8 cellular contexts compared by ENCODE assay signal in the genomic region with DNA sequence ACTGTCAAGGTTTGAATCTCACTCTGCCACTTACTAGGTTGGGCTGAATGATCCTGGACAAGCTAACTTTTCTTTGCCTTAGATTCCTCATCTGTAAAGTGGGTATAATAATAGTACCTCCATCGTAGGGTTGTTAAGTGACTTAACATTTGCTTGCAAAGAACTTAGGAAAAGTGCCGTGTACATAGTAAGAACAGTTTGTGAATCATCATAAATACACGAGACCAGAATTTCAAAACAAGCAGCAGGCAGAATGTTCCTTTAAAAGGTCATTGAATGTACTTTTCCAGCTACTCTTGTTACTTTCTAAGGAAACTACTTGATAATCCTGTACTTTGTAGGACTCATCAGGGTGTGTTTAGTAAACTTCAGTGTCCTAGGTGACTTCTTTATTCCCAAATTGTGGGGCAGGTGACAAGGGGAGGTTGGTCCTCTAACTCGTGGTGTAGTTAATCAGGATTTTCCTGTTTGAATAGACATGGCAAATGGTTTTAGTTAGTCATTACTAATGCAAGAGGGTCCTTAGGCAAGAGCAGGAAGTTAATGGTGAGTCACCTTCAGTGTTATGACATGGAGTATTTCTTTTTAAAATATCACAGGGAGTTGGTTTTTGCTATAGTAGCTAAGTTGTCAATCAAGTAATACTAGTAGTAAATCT.
A peak's percentile ranks its signal among the peaks of the same experiment; 100 is the strongest.
DNase-seq lines count a peak whose midpoint lies in the region; ATAC-seq and TF ChIP-seq lines count a peak whose summit lies in the region.

No MANE protein-coding gene starts in this region.

- H3K4me1 ChIP-seq in HCT116 (ENCODE audit: control insufficient read depth in 1 of 2, insufficient read depth in 2 of 2, low read length in 2 of 2): peaks cover 15 to 41% of the 10 kb centered on the region in 2 experiments

- TF ChIP-seq RAD21 in HCT116 (IDR thresholded peaks at IDR 0.05; ENCODE audit: low read depth): peak; percentile 34

- intact Hi-C loops in HCT116 (cut with micrococcal nuclease) (no loop called here), left ventricle myocardium superior (cut with micrococcal nuclease) (no loop called here)

- DNase-seq in HCT116 (ENCODE audit: low read depth, low spot score): peak; percentile 87
- DNase-seq in SKM-1 treated with dmso at 0.1 percent for 144 hours (lab: John Stamatoyannopoulos, UW; ENCODE audit: unreplicated experiment): peak; percentile 78
- no peak for DNase-seq in left ventricle myocardium superior
- no peak for DNase-seq in stimulated activated effector memory CD8-positive, alpha-beta T cell treated with anti-CD3 and anti-CD28 coated beads, Interleukin-12 subunit alpha, Interleukin-12 subunit beta, amount 100 ng/mL, for 72 hours (ENCODE audit: low spot score in 2 of 2)
- no peak for DNase-seq in activated CD8-positive, alpha-beta memory T cell treated with anti-CD3 and anti-CD28 coated beads, Interleukin-2, amount 50 U/mL, for 4 hours
- no peak for DNase-seq in cerebellar nuclear complex (lab: John Stamatoyannopoulos, UW)
- no peak for DNase-seq in anterior cingulate cortex (lab: John Stamatoyannopoulos, UW)

- no peaks in the 10 kb centered on the region for H3K9me2 ChIP-seq in HCT116 (ENCODE audit: insufficient read depth)

- peak overlapping the region; percentile 52 for H3K27ac ChIP-seq in HCT116 (ENCODE audit: low read depth, low read length)

- no peak overlapping the region for H2AFZ ChIP-seq in HCT116 (ENCODE audit: low read depth, low read length, poor library complexity, severe bottlenecking)

- no peak for TF ChIP-seq CTCF in HCT116 (IDR thresholded peaks at IDR 0.05 in 2 of 3, conservative IDR thresholded peaks at IDR 0.05 in 1 of 3; ENCODE audit: borderline replicate concordance in 1 of 3, insufficient read depth in 1 of 3, low read depth in 2 of 3, low read length in 2 of 3)

- no peaks in the 10 kb centered on the region for H3K36me3 Mint-ChIP-seq in stimulated activated effector memory CD8-positive, alpha-beta T cell treated with anti-CD3 and anti-CD28 coated beads, Interleukin-12 subunit alpha, Interleukin-12 subunit beta, amount 100 ng/mL, for 72 hours

- no peak overlapping the region for H3K27ac Mint-ChIP-seq in stimulated activated effector memory CD8-positive, alpha-beta T cell treated with anti-CD3 and anti-CD28 coated beads, Interleukin-12 subunit alpha, Interleukin-12 subunit beta, amount 100 ng/mL, for 72 hours

- CTCF ChIA-PET in HCT116 (lab: Charles Lee): no interaction called here

- no peaks in the 10 kb centered on the region for H3K27me3 ChIP-seq in HCT116 (ENCODE audit: insufficient read depth, low read length)

- peak; percentile 80 for ATAC-seq in HCT116
- peak; percentile 35 for ATAC-seq in left ventricle myocardium superior
- peak; percentile 62 for ATAC-seq in stimulated activated effector memory CD8-positive, alpha-beta T cell treated with anti-CD3 and anti-CD28 coated beads, Interleukin-12 subunit alpha, Interleukin-12 subunit beta, amount 100 ng/mL, for 72 hours
- no peak for ATAC-seq in GM21390 (IDR thresholded peaks at IDR 0.05; ENCODE audit: unreplicated experiment)

- H3K36me3 ChIP-seq in HCT116 (ENCODE audit: control insufficient read depth in 1 of 2, insufficient read depth in 2 of 2, low read length in 2 of 2): peaks cover 3 to 16% of the 10 kb centered on the region in 2 experiments; a peak in 3 of 4 replicates

- TF ChIP-seq POLR2A in HCT116 (IDR thresholded peaks at IDR 0.05; ENCODE audit: borderline replicate concordance, extremely low read depth, insufficient read depth, insufficient read length): no peak

- no peaks in the 10 kb centered on the region for H3K9me3 ChIP-seq in HCT116 (ENCODE audit: control insufficient read depth in 1 of 2, insufficient read depth in 1 of 2, low read depth in 1 of 2, low read length in 2 of 2)

- H4K20me1 ChIP-seq in HCT116 (ENCODE audit: insufficient read depth): no peaks in the 10 kb centered on the region

- RAD21 ChIA-PET in HCT116 (lab: Charles Lee; ENCODE audit: low non-redundant PET in 1 of 2, low total read pairs in 2 of 2, uncharacterized antibody in 2 of 2, unreplicated experiment in 2 of 2): no interaction called here

- H3K9ac ChIP-seq in HCT116 (ENCODE audit: low read length): peak overlapping the region; percentile 26

- peak overlapping the region; percentile 68 for H3K4me2 ChIP-seq in HCT116 (ENCODE audit: low read length)

- H3K4me1 Mint-ChIP-seq in stimulated activated effector memory CD8-positive, alpha-beta T cell treated with anti-CD3 and anti-CD28 coated beads, Interleukin-12 subunit alpha, Interleukin-12 subunit beta, amount 100 ng/mL, for 72 hours: no peaks in the 10 kb centered on the region

- peaks cover 68% of the 10 kb centered on the region for H3K79me2 ChIP-seq in HCT116 (ENCODE audit: insufficient read depth, low read length)

- no peak overlapping the region for H3K4me3 Mint-ChIP-seq in stimulated activated effector memory CD8-positive, alpha-beta T cell treated with anti-CD3 and anti-CD28 coated beads, Interleukin-12 subunit alpha, Interleukin-12 subunit beta, amount 100 ng/mL, for 72 hours

- POLR2A ChIA-PET in HCT116 (lab: Charles Lee): no interaction called here

- H3K9me3 Mint-ChIP-seq in stimulated activated effector memory CD8-positive, alpha-beta T cell treated with anti-CD3 and anti-CD28 coated beads, Interleukin-12 subunit alpha, Interleukin-12 subunit beta, amount 100 ng/mL, for 72 hours: peaks cover 3% of the 10 kb centered on the region

- H3K4me3 ChIP-seq in HCT116 (replicated peaks in 1 of 2; ENCODE audit: low read depth in 1 of 2, low read length in 2 of 2): peak overlapping the region in 1 of 2 experiments; percentile 25; a peak in 2 of 4 replicates

- BruUV-seq in HCT116 (replicated peaks; lab: Mats Ljungman, UMichigan): no TSS peak

TF ChIP-seq in HCT116, 20 proteins besides CTCF, POLR2A, EP300 and RAD21 (continues in another document):
- TF ChIP-seq SRF (IDR thresholded peaks at IDR 0.05; ENCODE audit: low read depth): peak; percentile 66; the same call in 1 of the 2 replicates
- no peak for TF ChIP-seq ZNF274 (IDR thresholded peaks at IDR 0.05; ENCODE audit: low read depth, low read length)
- no peak for TF ChIP-seq TCF7L2 (IDR thresholded peaks at IDR 0.05; ENCODE audit: borderline replicate concordance, extremely low read depth, insufficient read depth, insufficient read length)
- TF ChIP-seq YY1 (IDR thresholded peaks at IDR 0.05; ENCODE audit: extremely low read depth, insufficient replicate concordance, low read depth, low read length): no peak
- TF ChIP-seq CEBPB (IDR thresholded peaks at IDR 0.05; ENCODE audit: low read depth): peak; percentile 99
- TF ChIP-seq, protein P1, sequence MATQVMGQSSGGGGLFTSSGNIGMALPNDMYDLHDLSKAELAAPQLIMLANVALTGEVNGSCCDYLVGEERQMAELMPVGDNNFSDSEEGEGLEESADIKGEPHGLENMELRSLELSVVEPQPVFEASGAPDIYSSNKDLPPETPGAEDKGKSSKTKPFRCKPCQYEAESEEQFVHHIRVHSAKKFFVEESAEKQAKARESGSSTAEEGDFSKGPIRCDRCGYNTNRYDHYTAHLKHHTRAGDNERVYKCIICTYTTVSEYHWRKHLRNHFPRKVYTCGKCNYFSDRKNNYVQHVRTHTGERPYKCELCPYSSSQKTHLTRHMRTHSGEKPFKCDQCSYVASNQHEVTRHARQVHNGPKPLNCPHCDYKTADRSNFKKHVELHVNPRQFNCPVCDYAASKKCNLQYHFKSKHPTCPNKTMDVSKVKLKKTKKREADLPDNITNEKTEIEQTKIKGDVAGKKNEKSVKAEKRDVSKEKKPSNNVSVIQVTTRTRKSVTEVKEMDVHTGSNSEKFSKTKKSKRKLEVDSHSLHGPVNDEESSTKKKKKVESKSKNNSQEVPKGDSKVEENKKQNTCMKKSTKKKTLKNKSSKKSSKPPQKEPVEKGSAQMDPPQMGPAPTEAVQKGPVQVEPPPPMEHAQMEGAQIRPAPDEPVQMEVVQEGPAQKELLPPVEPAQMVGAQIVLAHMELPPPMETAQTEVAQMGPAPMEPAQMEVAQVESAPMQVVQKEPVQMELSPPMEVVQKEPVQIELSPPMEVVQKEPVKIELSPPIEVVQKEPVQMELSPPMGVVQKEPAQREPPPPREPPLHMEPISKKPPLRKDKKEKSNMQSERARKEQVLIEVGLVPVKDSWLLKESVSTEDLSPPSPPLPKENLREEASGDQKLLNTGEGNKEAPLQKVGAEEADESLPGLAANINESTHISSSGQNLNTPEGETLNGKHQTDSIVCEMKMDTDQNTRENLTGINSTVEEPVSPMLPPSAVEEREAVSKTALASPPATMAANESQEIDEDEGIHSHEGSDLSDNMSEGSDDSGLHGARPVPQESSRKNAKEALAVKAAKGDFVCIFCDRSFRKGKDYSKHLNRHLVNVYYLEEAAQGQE (IDR thresholded peaks at IDR 0.05; ENCODE audit: low read depth): no peak
- peak; percentile 66 for TF ChIP-seq ATF3 (IDR thresholded peaks at IDR 0.05)
- TF ChIP-seq CBX3 (IDR thresholded peaks at IDR 0.05; ENCODE audit: low read depth): peak; percentile 98
- peak; percentile 98 for TF ChIP-seq JUND (IDR thresholded peaks at IDR 0.05)
- TF ChIP-seq FOSL1 (IDR thresholded peaks at IDR 0.05; ENCODE audit: low read depth): peak; percentile 96
- no peak; the same call in 1 of the 2 replicates for TF ChIP-seq ELF1 (IDR thresholded peaks at IDR 0.05; ENCODE audit: borderline replicate concordance, low read depth)
- TF ChIP-seq SP1 (IDR thresholded peaks at IDR 0.05; ENCODE audit: low read depth): peak; percentile 96
- no peak for TF ChIP-seq EZH2 (IDR thresholded peaks at IDR 0.05)
- no peak for TF ChIP-seq EZH2phosphoT487 (IDR thresholded peaks at IDR 0.05; ENCODE audit: borderline replicate concordance)
- TF ChIP-seq EGR1 (IDR thresholded peaks at IDR 0.05; ENCODE audit: low read depth): peak; percentile 37; the same call in 1 of the 2 replicates
- TF ChIP-seq, protein P2, sequence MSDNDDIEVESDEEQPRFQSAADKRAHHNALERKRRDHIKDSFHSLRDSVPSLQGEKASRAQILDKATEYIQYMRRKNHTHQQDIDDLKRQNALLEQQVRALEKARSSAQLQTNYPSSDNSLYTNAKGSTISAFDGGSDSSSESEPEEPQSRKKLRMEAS (IDR thresholded peaks at IDR 0.05): peak; percentile 85
- peak; percentile 42; the same call in 1 of the 2 replicates for TF ChIP-seq POLR2AphosphoS5 (IDR thresholded peaks at IDR 0.05; ENCODE audit: low read depth, low read length)
- TF ChIP-seq ZFX (IDR thresholded peaks at IDR 0.05): no peak
- TF ChIP-seq SIN3A (IDR thresholded peaks at IDR 0.05; ENCODE audit: low read depth): peak; percentile 90

Comparison
In these comparisons a context has a peak if more than half of its experiments do, and no peak if none do; other contexts are left out.
1. DNase-seq: peak in HCT116 (single experiment) and SKM-1 treated with dmso at 0.1 percent for 144 hours (single experiment); none in left ventricle myocardium superior (single experiment), stimulated activated effector memory CD8-positive, alpha-beta T cell treated with anti-CD3 and anti-CD28 coated beads, Interleukin-12 subunit alpha, Interleukin-12 subunit beta, amount 100 ng/mL, for 72 hours (0 of 2), activated CD8-positive, alpha-beta memory T cell treated with anti-CD3 and anti-CD28 coated beads, Interleukin-2, amount 50 U/mL, for 4 hours (single experiment), cerebellar nuclear complex (0 of 2) and anterior cingulate cortex (0 of 58).